ENCODE assay signal across 11 cellular contexts in genomic region chr1:11051781-11052510, GRCh38.
A peak's percentile ranks its signal among the peaks of the same experiment; 100 is the strongest.
DNase-seq lines count a peak whose midpoint lies in the region; ATAC-seq, FAIRE-seq and TF ChIP-seq lines count a peak whose summit lies in the region.
"Had no signal": no experiment of that assay in that cellular context is flagged by ENCODE, and none has a peak within 500 bp of the region (broad histone marks: within the 10 kb centered on the region; RNA-seq: fewer than 3 reads in every experiment).

No MANE protein-coding gene starts in this region.

- H3K9me3 ChIP-seq in adipocyte (ENCODE audit: control insufficient read depth, low read length) = no peaks in the 10 kb centered on the region
- H3K9me3 ChIP-seq: ascending aorta had no signal

- FAIRE-seq in H54 (lab: Jason Lieb, UNC) = no peak

- H3K4me3 ChIP-seq in adipocyte (ENCODE audit: low read length) = no peak overlapping the region
- H3K4me3 ChIP-seq: ascending aorta had no signal

- ATAC-seq in HG02981 (IDR thresholded peaks at IDR 0.05; ENCODE audit: unreplicated experiment) = no peak

- H3K27me3 ChIP-seq in adipocyte (replicated peaks; ENCODE audit: control insufficient read depth, insufficient read depth, low read length) = no peaks in the 10 kb centered on the region
- H3K27me3 ChIP-seq: ascending aorta had no signal

- peak; percentile 17 for DNase-seq in stimulated activated CD4-positive, alpha-beta T cell treated with anti-CD3 and anti-CD28 coated beads, Interleukin-4, amount 100 ng/mL, for 24 hours
- no peak for DNase-seq in stimulated activated CD4-positive, alpha-beta T cell treated with anti-CD3 and anti-CD28 coated beads, Interleukin-2, amount 100 ng/mL, for 48 hours
- DNase-seq in NCI-H82 treated with DMSO at 0.1 percent for 48 hours (lab: John Stamatoyannopoulos, UW; ENCODE audit: unreplicated experiment) (peak; percentile 38), adipocyte (ENCODE audit: low read depth) (peak; percentile 5), GM19238 (ENCODE audit: insufficient read length, low spot score) (no peak), H54 (ENCODE audit: insufficient read length, low spot score) (no peak)
- no peak for DNase-seq in activated T-cell treated with anti-CD3 and anti-CD28 coated beads, Interleukin-2, amount 50 U/mL, for 1 hour
- DNase-seq: left ventricle myocardium superior, NCI-H146 had no signal

- no peak overlapping the region for H3K9ac ChIP-seq in adipocyte (ENCODE audit: low read length)

- H3K4me1 ChIP-seq in adipocyte (ENCODE audit: control insufficient read depth, insufficient read depth, low read length) = no peaks in the 10 kb centered on the region
- H3K4me1 ChIP-seq: ascending aorta had no signal

- H3K36me3 ChIP-seq in adipocyte (ENCODE audit: control insufficient read depth, insufficient read depth, low read length, severe bottlenecking) = peaks cover 17% of the 10 kb centered on the region

- no peak for TF ChIP-seq POLR2A in H54 (IDR thresholded peaks at IDR 0.05; ENCODE audit: low read depth, low read length)

Comparison
In these comparisons a context has a peak if more than half of its experiments do, and no peak if none do; other contexts are left out.
1. DNase-seq: peak in stimulated activated CD4-positive, alpha-beta T cell treated with anti-CD3 and anti-CD28 coated beads, Interleukin-4, amount 100 ng/mL, for 24 hours (single experiment), NCI-H82 treated with DMSO at 0.1 percent for 48 hours (single experiment) and adipocyte (single experiment); none in stimulated activated CD4-positive, alpha-beta T cell treated with anti-CD3 and anti-CD28 coated beads, Interleukin-2, amount 100 ng/mL, for 48 hours (0 of 2), GM19238 (single experiment), activated T-cell treated with anti-CD3 and anti-CD28 coated beads, Interleukin-2, amount 50 U/mL, for 1 hour (single experiment) and H54 (single experiment).